10 cellular contexts compared by ENCODE assay signal in genomic region chr4:109301691-109302365, GRCh38. TPM values are rescaled to one million over a fixed set of nuclear protein-coding genes. Genes with fewer than 3 reads are reported as not detected.
DNase-seq lines count a peak whose midpoint lies in the region; ATAC-seq and TF ChIP-seq lines count a peak whose summit lies in the region.
"Had no signal": no experiment of that assay in that cellular context is flagged by ENCODE, and none has a peak within 500 bp of the region (broad histone marks: within the 10 kb centered on the region; RNA-seq: fewer than 3 reads in every experiment).

No MANE protein-coding gene starts in this region.

- ATAC-seq in HG03139 (IDR thresholded peaks at IDR 0.05; ENCODE audit: unreplicated experiment): no peak
- ATAC-seq in HG03039 (IDR thresholded peaks at IDR 0.05; ENCODE audit: unreplicated experiment): no peak
- ATAC-seq in GM18870 (IDR thresholded peaks at IDR 0.05; ENCODE audit: unreplicated experiment): no peak

- peak overlapping the region; percentile 22 to 72 (median 65) for H3K9ac ChIP-seq in skeletal muscle tissue (ENCODE audit: low read depth in 1 of 3, low read length in 3 of 3)

- H3K27ac Mint-ChIP-seq in activated T-helper 1 cell treated with anti-CD3 and anti-CD28 coated beads, Interleukin-12 subunit alpha, Interleukin-12 subunit beta, Interleukin-2, Interleukin-4 antibody, amounts not matched to agents 30 ng/mL and 10 ng/mL and 1 ng/mL, durations not matched to agents 14 hours and 24 hours and 36 hours: no peak overlapping the region
- H3K27ac Mint-ChIP-seq: activated naive CD4-positive, alpha-beta T cell treated with anti-CD3 and anti-CD28 coated beads, Interleukin-2, amount 50 U/mL, for 72 hours had no signal

- CTCF ChIA-PET in HEK293 (lab: Yijun Ruan, JAX): no interaction called here

- peak overlapping the region; percentile 99 for H3K4me2 ChIP-seq in hepatocyte

- H3K36me3 Mint-ChIP-seq in activated T-helper 1 cell treated with anti-CD3 and anti-CD28 coated beads, Interleukin-12 subunit alpha, Interleukin-12 subunit beta, Interleukin-2, Interleukin-4 antibody, amounts not matched to agents 30 ng/mL and 10 ng/mL and 1 ng/mL, durations not matched to agents 14 hours and 24 hours and 36 hours (ENCODE audit: low read depth): peaks cover 2% of the 10 kb centered on the region
- H3K36me3 Mint-ChIP-seq: activated naive CD4-positive, alpha-beta T cell treated with anti-CD3 and anti-CD28 coated beads, Interleukin-2, amount 50 U/mL, for 72 hours had no signal

- WGBS in hepatocyte (ENCODE audit: low lambda C conversion rate, missing lambda C conversion rate): 6% methylated on average over 40 of the region's 40 CpGs

- H3K9me2 ChIP-seq in hepatocyte (replicated peaks; ENCODE audit: insufficient read depth): no peaks in the 10 kb centered on the region

- intact Hi-C loops in activated T-helper 1 cell treated with anti-CD3 and anti-CD28 coated beads, Interleukin-12 subunit alpha, Interleukin-12 subunit beta, Interleukin-2, Interleukin-4 antibody, amounts not matched to agents 30 ng/mL and 10 ng/mL and 1 ng/mL, durations not matched to agents 14 hours and 24 hours and 36 hours (cut with micrococcal nuclease): loop anchor here (5.0 kb wide), 1 partner anchor 105 kb away; no protein-coding TSS in a partner anchor

- no peaks in the 10 kb centered on the region for H3K9me3 Mint-ChIP-seq in activated T-helper 1 cell treated with anti-CD3 and anti-CD28 coated beads, Interleukin-12 subunit alpha, Interleukin-12 subunit beta, Interleukin-2, Interleukin-4 antibody, amounts not matched to agents 30 ng/mL and 10 ng/mL and 1 ng/mL, durations not matched to agents 14 hours and 24 hours and 36 hours
- H3K9me3 Mint-ChIP-seq: activated naive CD4-positive, alpha-beta T cell treated with anti-CD3 and anti-CD28 coated beads, Interleukin-2, amount 50 U/mL, for 72 hours had no signal

- peak overlapping the region; percentile 98 for H2AFZ ChIP-seq in hepatocyte

- no peaks in the 10 kb centered on the region for H3K9me3 ChIP-seq in HEK293 (ENCODE audit: control insufficient read depth, insufficient read depth, low read depth, low read length)
- H3K9me3 ChIP-seq in hepatocyte (ENCODE audit: low read depth): no peaks in the 10 kb centered on the region
- H3K9me3 ChIP-seq in skeletal muscle tissue (ENCODE audit: control insufficient read depth in 3 of 3, low read length in 3 of 3): no peaks in the 10 kb centered on the region

- H3K27ac ChIP-seq in HEK293 (ENCODE audit: extremely low read depth, low read depth, low read length) (peak overlapping the region; percentile 86), hepatocyte (no peak overlapping the region), skeletal muscle tissue (ENCODE audit: low read depth, low read length) (no peak overlapping the region)
- H3K27ac ChIP-seq: HL-60 had no signal

- no peaks in the 10 kb centered on the region for H4K20me1 ChIP-seq in hepatocyte (ENCODE audit: insufficient read depth, poor library complexity, severe bottlenecking)

- H3K4me1 Mint-ChIP-seq in activated T-helper 1 cell treated with anti-CD3 and anti-CD28 coated beads, Interleukin-12 subunit alpha, Interleukin-12 subunit beta, Interleukin-2, Interleukin-4 antibody, amounts not matched to agents 30 ng/mL and 10 ng/mL and 1 ng/mL, durations not matched to agents 14 hours and 24 hours and 36 hours (ENCODE audit: low read depth): no peaks in the 10 kb centered on the region

- H3K36me3 ChIP-seq in HEK293 (ENCODE audit: control insufficient read depth in 2 of 2, insufficient read depth in 1 of 2, low read length in 2 of 2) (peaks cover 0 to 3% of the 10 kb centered on the region in 2 experiments; a peak in 1 of 3 replicates), hepatocyte (replicated peaks; ENCODE audit: insufficient read depth, low read depth) (no peaks in the 10 kb centered on the region), skeletal muscle tissue (ENCODE audit: control insufficient read depth in 3 of 3, insufficient read depth in 3 of 3, low read length in 3 of 3) (no peaks in the 10 kb centered on the region)

- DNase-seq in activated T-helper 1 cell treated with anti-CD3 and anti-CD28 coated beads, Interleukin-12 subunit alpha, Interleukin-12 subunit beta, Interleukin-2, Interleukin-4 antibody, amounts not matched to agents 30 ng/mL and 10 ng/mL and 1 ng/mL, durations not matched to agents 14 hours and 24 hours and 36 hours (ENCODE audit: low spot score): no peak
- peak; percentile 4 for DNase-seq in hepatocyte (ENCODE audit: low spot score)
- DNase-seq in RPMI8226: no peak

- H3K4me1 ChIP-seq in HEK293 (ENCODE audit: control insufficient read depth, insufficient read depth, low read length): peaks cover 2% of the 10 kb centered on the region; the same call in 1 of the 2 replicates
- H3K4me1 ChIP-seq in hepatocyte (ENCODE audit: insufficient read depth): peaks cover 7% of the 10 kb centered on the region
- H3K4me1 ChIP-seq in skeletal muscle tissue (ENCODE audit: control insufficient read depth in 3 of 3, insufficient read depth in 3 of 3, low read length in 3 of 3): peaks cover 11 to 20% (median 12%) of the 10 kb centered on the region in 3 donors

- peak overlapping the region; percentile 50 for H3K4me3 ChIP-seq in HEK293 (ENCODE audit: low read depth, low read length)
- H3K4me3 ChIP-seq in hepatocyte: peak overlapping the region; percentile 89
- H3K4me3 ChIP-seq in skeletal muscle tissue (ENCODE audit: low read length in 3 of 3): peak overlapping the region; percentile 73 to 81 (median 79)

- TF ChIP-seq CTCF in HEK293 (tag by site-specific recombination; IDR thresholded peaks at IDR 0.05) (no peak), hepatocyte (IDR thresholded peaks at IDR 0.05; ENCODE audit: poor library complexity) (no peak)

- POLR2A ChIA-PET in HEK293 (lab: Yijun Ruan, JAX): no interaction called here

- no peaks in the 10 kb centered on the region for H3K79me2 ChIP-seq in hepatocyte

- H3K27me3 ChIP-seq in hepatocyte: peaks cover 54% of the 10 kb centered on the region
- peaks cover 8 to 18% (median 13%) of the 10 kb centered on the region in 3 donors for H3K27me3 ChIP-seq in skeletal muscle tissue (ENCODE audit: control insufficient read depth in 3 of 3, insufficient read depth in 3 of 3, low read length in 3 of 3)

- peaks cover 66% of the 10 kb centered on the region for H3K27me3 Mint-ChIP-seq in activated T-helper 1 cell treated with anti-CD3 and anti-CD28 coated beads, Interleukin-12 subunit alpha, Interleukin-12 subunit beta, Interleukin-2, Interleukin-4 antibody, amounts not matched to agents 30 ng/mL and 10 ng/mL and 1 ng/mL, durations not matched to agents 14 hours and 24 hours and 36 hours (ENCODE audit: insufficient read depth)

- H3K4me3 Mint-ChIP-seq in activated T-helper 1 cell treated with anti-CD3 and anti-CD28 coated beads, Interleukin-12 subunit alpha, Interleukin-12 subunit beta, Interleukin-2, Interleukin-4 antibody, amounts not matched to agents 30 ng/mL and 10 ng/mL and 1 ng/mL, durations not matched to agents 14 hours and 24 hours and 36 hours: peak overlapping the region; percentile 68

TF ChIP-seq in HEK293, 187 proteins besides CTCF, POLR2A, EP300 and RAD21 (continues in another document):
- TF ChIP-seq ZBTB7A (tag by site-specific recombination; IDR thresholded peaks at IDR 0.05; ENCODE audit: low read depth) (no peak), ZNF221 (tag by site-specific recombination; IDR thresholded peaks at IDR 0.05; ENCODE audit: borderline replicate concordance) (no peak), PBX3 (CRISPR knock-in tag; IDR thresholded peaks at IDR 0.05) (no peak), ZNF133 (tag by site-specific recombination; IDR thresholded peaks at IDR 0.05) (no peak), ZNF335 (tag by site-specific recombination; conservative IDR thresholded peaks at IDR 0.05) (peak; percentile 65), ATF2 (tag by site-specific recombination; IDR thresholded peaks at IDR 0.05; ENCODE audit: low read depth) (no peak), ZNF555 (tag by site-specific recombination; conservative IDR thresholded peaks at IDR 0.05) (no peak), ZFHX2 (tag by site-specific recombination; conservative IDR thresholded peaks at IDR 0.05) (no peak), GLIS2 (tag by site-specific recombination; IDR thresholded peaks at IDR 0.05) (peak; percentile 36; the same call in 1 of the 2 replicates), ZNF777 (tag by site-specific recombination; IDR thresholded peaks at IDR 0.05; ENCODE audit: borderline replicate concordance) (no peak), ZNF423 (tag by site-specific recombination; IDR thresholded peaks at IDR 0.05) (no peak), ZNF830 (tag by site-specific recombination; IDR thresholded peaks at IDR 0.05; ENCODE audit: low read depth) (no peak), ZNF792 (tag by site-specific recombination; IDR thresholded peaks at IDR 0.05) (no peak), KLF10 (tag by site-specific recombination; IDR thresholded peaks at IDR 0.05) (no peak), ZNF324 (tag by site-specific recombination; IDR thresholded peaks at IDR 0.05) (no peak), GLI4 (tag by site-specific recombination; IDR thresholded peaks at IDR 0.05) (no peak)

RNA-seq across cellular contexts. Expression of gene COL25A1, which starts 0.6 kb away (rescaled TPM):
- total RNA-seq in activated T-helper 1 cell treated with anti-CD3 and anti-CD28 coated beads, Interleukin-12 subunit alpha, Interleukin-12 subunit beta, Interleukin-2, Interleukin-4 antibody, amounts not matched to agents 30 ng/mL and 10 ng/mL and 1 ng/mL, durations not matched to agents 14 hours and 24 hours and 36 hours: not detected in 2 replicates
- 1.9 and 3.3 TPM in 2 replicates for total RNA-seq in hepatocyte
- 0.28 and 0.95 TPM in 2 replicates for polyA plus RNA-seq in hepatocyte
- total RNA-seq in skeletal muscle tissue: 3.7 TPM
- total RNA-seq: activated naive CD4-positive, alpha-beta T cell treated with anti-CD3 and anti-CD28 coated beads, Interleukin-2, amount 50 U/mL, for 72 hours had no signal
